Comparison of ENCODE assay signal across 8 cellular contexts in genomic region chr19:12784394-12784870, GRCh38. TPM values are rescaled to one million over a fixed set of nuclear protein-coding genes. Genes with fewer than 3 reads are reported as not detected.
DNase-seq lines count a peak whose midpoint lies in the region; ATAC-seq and TF ChIP-seq lines count a peak whose summit lies in the region.

No MANE protein-coding gene starts in this region.

- H3K79me1 ChIP-seq in trophoblast cell (ENCODE audit: low read length): peaks cover 59% of the 10 kb centered on the region

- no peaks in the 10 kb centered on the region for H3K79me2 ChIP-seq in OCI-LY1 (ENCODE audit: insufficient read depth, low read length)
- H3K79me2 ChIP-seq in trophoblast cell (ENCODE audit: control insufficient read depth, insufficient read depth, low read length, poor library complexity): peaks cover 12% of the 10 kb centered on the region

- H3K4me1 ChIP-seq in CD8-positive, alpha-beta T cell (ENCODE audit: insufficient read depth, low read length): peaks cover 60% of the 10 kb centered on the region
- H3K4me1 ChIP-seq in OCI-LY1 (ENCODE audit: insufficient read depth, low read length, severe bottlenecking): peaks cover 66% of the 10 kb centered on the region
- peaks cover 49 to 54% of the 10 kb centered on the region in 2 experiments for H3K4me1 ChIP-seq in trophoblast cell (ENCODE audit: control insufficient read depth in 1 of 2, insufficient read depth in 2 of 2, low read length in 2 of 2)

- H3K36me3 Mint-ChIP-seq in CD8-positive, alpha-beta T cell: no peaks in the 10 kb centered on the region
- H3K36me3 Mint-ChIP-seq in effector memory CD8-positive, alpha-beta T cell (ENCODE audit: insufficient read depth): peaks cover 11% of the 10 kb centered on the region
- no peaks in the 10 kb centered on the region for H3K36me3 Mint-ChIP-seq in immature natural killer cell

- H3K4me1 Mint-ChIP-seq in CD8-positive, alpha-beta T cell (ENCODE audit: low read depth): peaks cover 38% of the 10 kb centered on the region
- H3K4me1 Mint-ChIP-seq in effector memory CD8-positive, alpha-beta T cell (ENCODE audit: low read depth in 2 of 2): peaks cover 16 to 17% of the 10 kb centered on the region in 2 donors
- peaks cover 25 to 26% of the 10 kb centered on the region in 2 donors for H3K4me1 Mint-ChIP-seq in immature natural killer cell

- CTCF ChIA-PET in CD8-positive, alpha-beta T cell (lab: Charles Lee): interaction anchor here (13.1 kb wide), 1 partner anchor 11 kb away, joined by 396 read pairs; the partner anchor contains the start of gene JUNB

- no peaks in the 10 kb centered on the region for H4K20me1 ChIP-seq in OCI-LY1 (ENCODE audit: insufficient read depth, low read length)

- no peak overlapping the region for H3K4me3 ChIP-seq in CD8-positive, alpha-beta T cell (ENCODE audit: low read depth, low read length)
- H3K4me3 ChIP-seq in OCI-LY1 (ENCODE audit: low read depth, low read length, poor library complexity, severe bottlenecking): no peak overlapping the region
- H3K4me3 ChIP-seq in trophoblast cell (ENCODE audit: low read depth, low read length): no peak overlapping the region

- POLR2A ChIA-PET in CD8-positive, alpha-beta T cell (lab: Charles Lee): no interaction called here

- H4K8ac ChIP-seq in trophoblast cell (ENCODE audit: low read depth, low read length): peak overlapping the region; percentile 3

- no peak overlapping the region for H3K27ac Mint-ChIP-seq in CD8-positive, alpha-beta T cell
- H3K27ac Mint-ChIP-seq in effector memory CD8-positive, alpha-beta T cell: no peak overlapping the region
- H3K27ac Mint-ChIP-seq in immature natural killer cell: no peak overlapping the region

- no peak overlapping the region for H2AFZ ChIP-seq in OCI-LY1 (ENCODE audit: low read length)
- H2AFZ ChIP-seq in trophoblast cell (ENCODE audit: insufficient read depth, low read length, poor library complexity): peak overlapping the region; percentile 21

- peak overlapping the region; percentile 79 for H2BK120ac ChIP-seq in trophoblast cell (ENCODE audit: insufficient read depth, low read length, poor library complexity)

- H3K23ac ChIP-seq in trophoblast cell (ENCODE audit: low read length): no peak overlapping the region

- H3K18ac ChIP-seq in trophoblast cell (ENCODE audit: low read length): peak overlapping the region; percentile 13

- H3K14ac ChIP-seq in trophoblast cell (ENCODE audit: low read length): peak overlapping the region; percentile 18

- H3K9me3 ChIP-seq in CD8-positive, alpha-beta T cell (ENCODE audit: low read length): no peaks in the 10 kb centered on the region
- H3K9me3 ChIP-seq in OCI-LY1 (ENCODE audit: low read length) (no peaks in the 10 kb centered on the region), trophoblast cell (ENCODE audit: insufficient read depth, low read depth, low read length) (no peaks in the 10 kb centered on the region)

- H3K9ac ChIP-seq in OCI-LY1 (ENCODE audit: low read length): no peak overlapping the region; the same call in 1 of the 2 replicates
- H3K9ac ChIP-seq in trophoblast cell (ENCODE audit: low read length): no peak overlapping the region

- peak; percentile 3 for ATAC-seq in CD8-positive, alpha-beta T cell
- peak; percentile 10 for ATAC-seq in effector memory CD8-positive, alpha-beta T cell (replicated peaks)
- no peak for ATAC-seq in GM18502 (IDR thresholded peaks at IDR 0.05; ENCODE audit: poor library complexity, unreplicated experiment)

- H2BK12ac ChIP-seq in trophoblast cell (ENCODE audit: low read length): peak overlapping the region; percentile 84

- no peak overlapping the region for H4K12ac ChIP-seq in trophoblast cell (ENCODE audit: low read depth, low read length)

- no peaks in the 10 kb centered on the region for H3K36me3 ChIP-seq in CD8-positive, alpha-beta T cell (ENCODE audit: insufficient read depth, low read length)
- no peaks in the 10 kb centered on the region for H3K36me3 ChIP-seq in OCI-LY1 (ENCODE audit: insufficient read depth, low read length)
- H3K36me3 ChIP-seq in trophoblast cell (ENCODE audit: control insufficient read depth in 1 of 2, insufficient read depth in 2 of 2, low read length in 2 of 2): no peaks in the 10 kb centered on the region

- H3F3A ChIP-seq in OCI-LY1 (ENCODE audit: insufficient read depth, low read length): no peaks in the 10 kb centered on the region

- H4K91ac ChIP-seq in trophoblast cell (ENCODE audit: low read depth, low read length): peak overlapping the region; percentile 100

- H3K9me2 ChIP-seq in OCI-LY1 (ENCODE audit: low read depth, low read length): no peaks in the 10 kb centered on the region

- H3K27ac ChIP-seq in CD8-positive, alpha-beta T cell (ENCODE audit: low read depth, low read length): peak overlapping the region; percentile 91
- H3K27ac ChIP-seq in OCI-LY1 (ENCODE audit: low read depth, low read length, poor library complexity, severe bottlenecking) (peak overlapping the region; percentile 74), trophoblast cell (ENCODE audit: low read depth, low read length) (peak overlapping the region; percentile 96)

- peak overlapping the region; percentile 78 for H2AK5ac ChIP-seq in trophoblast cell (ENCODE audit: low read length)

- DNase-seq in CD8-positive, alpha-beta T cell: peak in 3 of 7 experiments; percentile 17 to 61 (median 38)
- DNase-seq in effector memory CD8-positive, alpha-beta T cell: no peak
- peak in 1 of 2 donors; percentile 37 for DNase-seq in trophoblast cell
- no peak for DNase-seq in immature natural killer cell
- no peak for DNase-seq in cerebellar cortex (ENCODE audit: low spot score)
- no peak for DNase-seq in SKM-1 (lab: John Stamatoyannopoulos, UW; ENCODE audit: unreplicated experiment)

- WGBS in trophoblast cell (ENCODE audit: extremely low coverage, insufficient coverage, insufficient read length): no CpG with 5 or more reads among the region's 10 CpGs

- no peaks in the 10 kb centered on the region for H3K27me3 ChIP-seq in CD8-positive, alpha-beta T cell (ENCODE audit: insufficient read depth, low read length)
- H3K27me3 ChIP-seq in OCI-LY1 (ENCODE audit: insufficient read depth, low read length): no peaks in the 10 kb centered on the region
- no peaks in the 10 kb centered on the region for H3K27me3 ChIP-seq in trophoblast cell (ENCODE audit: insufficient read depth, low read length)

- no peaks in the 10 kb centered on the region for H3K27me3 Mint-ChIP-seq in CD8-positive, alpha-beta T cell (ENCODE audit: low read depth)
- no peaks in the 10 kb centered on the region for H3K27me3 Mint-ChIP-seq in effector memory CD8-positive, alpha-beta T cell
- peaks cover 9 to 25% (median 10%) of the 10 kb centered on the region in 3 donors for H3K27me3 Mint-ChIP-seq in immature natural killer cell (ENCODE audit: low read depth in 3 of 3)

- H3K4me2 ChIP-seq in OCI-LY1 (ENCODE audit: low read length): no peak overlapping the region
- H3K4me2 ChIP-seq in trophoblast cell (ENCODE audit: low read length): peak overlapping the region; percentile 8

- no peak for TF ChIP-seq CTCF in CD8-positive, alpha-beta T cell (IDR thresholded peaks at IDR 0.05)
- no peak for TF ChIP-seq CTCF in OCI-LY1 (IDR thresholded peaks at IDR 0.05; ENCODE audit: low read length)

- no peak overlapping the region for H3K4me3 Mint-ChIP-seq in CD8-positive, alpha-beta T cell
- no peak overlapping the region for H3K4me3 Mint-ChIP-seq in effector memory CD8-positive, alpha-beta T cell
- H3K4me3 Mint-ChIP-seq in immature natural killer cell: no peak overlapping the region

- H3K9me3 Mint-ChIP-seq in CD8-positive, alpha-beta T cell: no peaks in the 10 kb centered on the region
- H3K9me3 Mint-ChIP-seq in effector memory CD8-positive, alpha-beta T cell: no peaks in the 10 kb centered on the region
- H3K9me3 Mint-ChIP-seq in immature natural killer cell: no peaks in the 10 kb centered on the region

- H2BK5ac ChIP-seq in trophoblast cell (ENCODE audit: low read depth, low read length, poor library complexity): peak overlapping the region; percentile 88

- intact Hi-C loops in CD8-positive, alpha-beta T cell (cut with DNase I, micrococcal nuclease): loop anchor here in 1 of 2 experiments (5.0 kb wide), 2 partner anchors 368 to 383 kb away; partner anchors contain the start of genes IER2 and STX10

- H3K4ac ChIP-seq in trophoblast cell (ENCODE audit: low read depth, low read length): peak overlapping the region; percentile 53

RNA-seq across cellular contexts. Expression of gene JUNB, which starts 6.9 kb away (rescaled TPM):
- 1,000 to 10,000 TPM; 2,704 to 2,791 TPM for total RNA-seq in CD8-positive, alpha-beta T cell
- polyA plus RNA-seq in trophoblast cell (2013): 81.3 and 87.5 TPM in 2 replicates
- 100 to 1,000 TPM; 620 to 796 (median 697) TPM for polyA plus RNA-seq in immature natural killer cell

RNA-seq across cellular contexts. Expression of gene HOOK2, which starts 9.1 kb away (rescaled TPM):
- 10 to 100 TPM; 13.2 to 13.6 TPM for total RNA-seq in CD8-positive, alpha-beta T cell
- 28.7 and 30.7 TPM in 2 replicates for polyA plus RNA-seq in trophoblast cell (2013)
- 1 to 10 TPM in 2 of 3 donors, not detected in 1; 2.1 to 2.5 TPM for polyA plus RNA-seq in immature natural killer cell

RNA-seq across cellular contexts. Expression of gene PRDX2, which starts 17.2 kb away (rescaled TPM):
- 10 to 100 TPM; 57.5 to 59.1 TPM for total RNA-seq in CD8-positive, alpha-beta T cell
- polyA plus RNA-seq in trophoblast cell (2013): 187 and 189 TPM in 2 replicates
- polyA plus RNA-seq in immature natural killer cell: 100 to 1,000 TPM; 157 to 165 (median 159) TPM

RNA-seq across cellular contexts. Expression of gene THSD8, which starts 17.4 kb away (rescaled TPM):
- under 1 TPM in 1 of 2 experiments, not detected in 1; 0.79 TPM for total RNA-seq in CD8-positive, alpha-beta T cell
- 19.0 and 19.9 TPM in 2 replicates for polyA plus RNA-seq in trophoblast cell (2013)
- polyA plus RNA-seq in immature natural killer cell: 10 to 100 TPM in 1 of 3 donors, 1 to 10 TPM in 2; 3.0 to 11.0 (median 4.5) TPM

RNA-seq across cellular contexts. Expression of gene RNASEH2A, which starts 22.0 kb away (rescaled TPM):
- total RNA-seq in CD8-positive, alpha-beta T cell: 1 to 10 TPM; 1.3 to 2.2 TPM
- 16.0 and 17.3 TPM in 2 replicates for polyA plus RNA-seq in trophoblast cell (2013)
- 10 to 100 TPM; 27.7 to 45.4 (median 37.5) TPM for polyA plus RNA-seq in immature natural killer cell
